2 cellular contexts compared by ENCODE assay signal in genomic region chr11:45513806-45514340, GRCh38.
TF ChIP-seq lines count a peak whose summit lies in the region.

No MANE protein-coding gene starts in this region.

TF ChIP-seq in H1, 55 proteins besides CTCF, POLR2A, EP300 and RAD21 (continued from another document):
- TF ChIP-seq ASH2L (IDR thresholded peaks at IDR 0.05; ENCODE audit: low read length) (no peak), BCL11A (IDR thresholded peaks at IDR 0.05; ENCODE audit: low read depth in 2 of 2, low read length in 2 of 2) (no peak), TEAD4 (IDR thresholded peaks at IDR 0.05; ENCODE audit: low read depth, low read length) (no peak), RFX5 (IDR thresholded peaks at IDR 0.05; ENCODE audit: borderline replicate concordance, low read depth, low read length) (no peak), TAF7 (optimal IDR thresholded peaks at IDR 0.05; ENCODE audit: borderline replicate concordance, low read depth, low read length) (no peak), SIN3A (conservative IDR thresholded peaks at IDR 0.05 in 1 of 2, IDR thresholded peaks at IDR 0.05 in 1 of 2; ENCODE audit: low read depth in 1 of 2, low read length in 2 of 2) (no peak), CREB1 (IDR thresholded peaks at IDR 0.05) (no peak), SIRT6 (IDR thresholded peaks at IDR 0.05; ENCODE audit: low read length) (no peak), PHF8 (conservative IDR thresholded peaks at IDR 0.05; ENCODE audit: low read depth, low read length) (no peak), FOSL1 (IDR thresholded peaks at IDR 0.05; ENCODE audit: insufficient read depth, low read depth, low read length) (no peak), ATF2 (IDR thresholded peaks at IDR 0.05; ENCODE audit: low read length) (no peak), CBX8 (IDR thresholded peaks at IDR 0.05; ENCODE audit: borderline replicate concordance, low read depth, low read length) (no peak)
TF ChIP-seq in H1: peak in this region for 0.

TF ChIP-seq in WTC11, 78 proteins besides CTCF, POLR2A, EP300 and RAD21 (continued from another document):
- TF ChIP-seq SP1 (CRISPR knock-in tag; conservative IDR thresholded peaks at IDR 0.05) (no peak), RORB (CRISPR knock-in tag; IDR thresholded peaks at IDR 0.05) (no peak)
